1 cellular context compared by ENCODE assay signal in genomic region chr10:62454696-62455451, GRCh38.
TF ChIP-seq lines count a peak whose summit lies in the region.

No MANE protein-coding gene starts in this region.

TF ChIP-seq in HepG2, 621 proteins besides CTCF, POLR2A, EP300 and RAD21 (continued from another document):
- TF ChIP-seq HNRNPK (IDR thresholded peaks at IDR 0.05; ENCODE audit: low read depth, low read length, poor library complexity, severe bottlenecking), result no peak
- no peak for TF ChIP-seq SMAD3 (CRISPR knock-in tag; IDR thresholded peaks at IDR 0.05)
TF ChIP-seq in HepG2: peak in this region for 0.
